In genomic region chr1:53121319-53122172, GRCh38 we compare ENCODE assay signal across 10 cellular contexts. TPM values are rescaled to one million over a fixed set of nuclear protein-coding genes. Genes with fewer than 3 reads are reported as not detected.
DNase-seq lines count a peak whose midpoint lies in the region; ATAC-seq and TF ChIP-seq lines count a peak whose summit lies in the region.
"Had no signal": no experiment of that assay in that cellular context is flagged by ENCODE, and none has a peak within 500 bp of the region (broad histone marks: within the 10 kb centered on the region; RNA-seq: fewer than 3 reads in every experiment).

No MANE protein-coding gene starts in this region.

- TF ChIP-seq CTCF in fibroblast of pulmonary artery (IDR thresholded peaks at IDR 0.05; ENCODE audit: low read length, missing control alignments) (no peak), mesothelial cell of epicardium (IDR thresholded peaks at IDR 0.05; ENCODE audit: unreplicated experiment) (no peak), coronary artery (IDR thresholded peaks at IDR 0.05) (no peak)

- ATAC-seq in GM18498 (IDR thresholded peaks at IDR 0.05; ENCODE audit: unreplicated experiment), result no peak

- peak overlapping the region in 1 of 2 donors; percentile 89 for H3K27ac ChIP-seq in coronary artery
- H3K27ac ChIP-seq: cardiac muscle cell had no signal

- H3K27ac Mint-ChIP-seq in mesothelial cell of epicardium, result no peak overlapping the region

- no peaks in the 10 kb centered on the region for H3K36me3 ChIP-seq in H7 (replicated peaks; ENCODE audit: control insufficient read depth, insufficient read depth, low read length)
- H3K36me3 ChIP-seq: cardiac muscle cell had no signal

- no peak overlapping the region for H3K4me3 Mint-ChIP-seq in mesothelial cell of epicardium

- peaks cover 27% of the 10 kb centered on the region for H3K27me3 Mint-ChIP-seq in mesothelial cell of epicardium (ENCODE audit: low read depth)

- H3K36me3 Mint-ChIP-seq in mesothelial cell of epicardium, result no peaks in the 10 kb centered on the region

- no peaks in the 10 kb centered on the region for H3K9me3 Mint-ChIP-seq in mesothelial cell of epicardium

- H3K4me1 Mint-ChIP-seq in mesothelial cell of epicardium, result peaks cover 25% of the 10 kb centered on the region

- DNase-seq in H7 (peak; percentile 80), NCI-H446 treated with DMSO at 0.1 percent for 48 hours (lab: John Stamatoyannopoulos, UW) (peak; percentile 81), fibroblast of pulmonary artery (ENCODE audit: low read depth) (peak; percentile 61), skeletal muscle cell (ENCODE audit: low read depth) (peak; percentile 69), mesothelial cell of epicardium (ENCODE audit: low spot score in 2 of 2, unreplicated experiment in 2 of 2) (no peak), coronary artery (ENCODE audit: low spot score) (no peak)
- DNase-seq in activated naive CD4-positive, alpha-beta T cell treated with anti-CD3 and anti-CD28 coated beads, Interleukin-2, amount 50 U/mL, for 16 hours, result no peak

- H3K27me3 ChIP-seq in H7 (ENCODE audit: control insufficient read depth, insufficient read depth, low read length), result peaks cover 2% of the 10 kb centered on the region; the same call in 1 of the 2 replicates
- H3K27me3 ChIP-seq: cardiac muscle cell had no signal

- no peak overlapping the region for H3K4me3 ChIP-seq in H7 (ENCODE audit: insufficient read depth, low read depth, low read length)
- no peak overlapping the region for H3K4me3 ChIP-seq in fibroblast of pulmonary artery (replicated peaks; ENCODE audit: low read depth, low read length)
- H3K4me3 ChIP-seq in skeletal muscle cell (ENCODE audit: low read depth, low read length), result no peak overlapping the region
- no peak overlapping the region for H3K4me3 ChIP-seq in coronary artery
- H3K4me3 ChIP-seq: cardiac muscle cell had no signal

RNA-seq across cellular contexts. Expression of gene SLC1A7, which starts 20.9 kb away (rescaled TPM):
- 0.18 TPM in 1 of 2 replicates, not detected in the other for total RNA-seq in H7 (2014; rRNA removed; shearing (Covaris generic))
- 0.09 TPM in 1 of 3 replicates, not detected in the others for total RNA-seq in mesothelial cell of epicardium
- total RNA-seq: cardiac muscle cell; T-helper 1 cell treated with Interleukin-12 subunit alpha and Interleukin-12 subunit beta and Interleukin-4 antibody, amounts not matched to agents 30 ng/mL and 1 ng/mL, for 36 hours had no signal

RNA-seq across cellular contexts. Expression of gene PODN, which starts 59.5 kb away (rescaled TPM):
- total RNA-seq in H7 (2014; rRNA removed; shearing (Covaris generic)), result not detected in 2 replicates
- total RNA-seq in mesothelial cell of epicardium, result 4.5 to 4.6 TPM (median 4.6 TPM) in 3 replicates
- total RNA-seq: T-helper 1 cell treated with Interleukin-12 subunit alpha and Interleukin-12 subunit beta and Interleukin-4 antibody, amounts not matched to agents 30 ng/mL and 1 ng/mL, for 36 hours had no signal

Comparison
In these comparisons a context has a peak if more than half of its experiments do, and no peak if none do; other contexts are left out.
1. DNase-seq: peak in H7 (single experiment), NCI-H446 treated with DMSO at 0.1 percent for 48 hours (single experiment), fibroblast of pulmonary artery (single experiment) and skeletal muscle cell (single experiment); none in mesothelial cell of epicardium (0 of 2), activated naive CD4-positive, alpha-beta T cell treated with anti-CD3 and anti-CD28 coated beads, Interleukin-2, amount 50 U/mL, for 16 hours (single experiment) and coronary artery (single experiment).